Comparison of ENCODE assay signal across 1 cellular context in genomic region chr10:7417103-7417623, GRCh38.
TF ChIP-seq lines count a peak whose summit lies in the region.

No MANE protein-coding gene starts in this region.

TF ChIP-seq in HepG2, 621 proteins besides CTCF, POLR2A, EP300 and RAD21 (continued from another document):
- TF ChIP-seq STAG1 (CRISPR knock-in tag; IDR thresholded peaks at IDR 0.05), result peak; percentile 54; the same call in 1 of the 2 replicates
